ENCODE assay signal across 1 cellular context in the genomic region with DNA sequence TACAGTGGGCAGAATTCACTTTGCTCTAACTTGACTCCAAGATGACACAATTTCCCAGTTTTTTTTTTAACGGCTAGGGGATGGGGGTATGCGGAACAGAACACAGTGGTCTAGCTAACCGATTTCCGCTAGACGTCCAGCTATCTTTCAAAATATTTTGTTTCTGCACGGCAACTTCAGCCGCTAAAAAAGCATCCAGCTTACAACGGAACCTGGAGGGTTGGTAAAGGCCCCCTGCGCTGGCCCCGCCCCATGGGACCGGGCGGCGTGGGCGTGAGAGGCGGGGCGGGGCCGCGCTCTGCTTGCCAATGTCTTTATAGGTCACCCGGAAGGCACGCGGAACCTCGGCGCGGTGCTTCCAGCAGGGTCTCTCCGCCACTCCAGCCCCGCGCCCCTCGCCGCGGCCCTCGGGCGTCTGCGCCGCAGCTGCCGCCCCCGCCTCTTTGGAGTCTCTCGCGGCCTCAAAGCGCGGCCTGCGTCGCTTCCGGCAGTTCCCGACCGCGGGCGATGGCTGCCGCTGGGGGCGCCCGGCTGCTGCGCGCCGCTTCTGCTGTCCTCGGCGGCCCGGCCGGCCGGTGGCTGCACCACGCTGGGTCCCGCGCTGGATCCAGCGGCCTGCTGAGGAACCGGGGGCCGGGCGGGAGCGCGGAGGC.
TF ChIP-seq lines count a peak whose summit lies in the region.

A gene with protein sequence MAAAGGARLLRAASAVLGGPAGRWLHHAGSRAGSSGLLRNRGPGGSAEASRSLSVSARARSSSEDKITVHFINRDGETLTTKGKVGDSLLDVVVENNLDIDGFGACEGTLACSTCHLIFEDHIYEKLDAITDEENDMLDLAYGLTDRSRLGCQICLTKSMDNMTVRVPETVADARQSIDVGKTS (plus strand): TSS at position 335 of the 653 bp plus-strand sequence. CDS start 173 bp downstream, at position 508.

TF ChIP-seq in HepG2, 621 proteins besides CTCF, POLR2A, EP300 and RAD21 (continued from another document and continues in another):
- TF ChIP-seq, protein P1, sequence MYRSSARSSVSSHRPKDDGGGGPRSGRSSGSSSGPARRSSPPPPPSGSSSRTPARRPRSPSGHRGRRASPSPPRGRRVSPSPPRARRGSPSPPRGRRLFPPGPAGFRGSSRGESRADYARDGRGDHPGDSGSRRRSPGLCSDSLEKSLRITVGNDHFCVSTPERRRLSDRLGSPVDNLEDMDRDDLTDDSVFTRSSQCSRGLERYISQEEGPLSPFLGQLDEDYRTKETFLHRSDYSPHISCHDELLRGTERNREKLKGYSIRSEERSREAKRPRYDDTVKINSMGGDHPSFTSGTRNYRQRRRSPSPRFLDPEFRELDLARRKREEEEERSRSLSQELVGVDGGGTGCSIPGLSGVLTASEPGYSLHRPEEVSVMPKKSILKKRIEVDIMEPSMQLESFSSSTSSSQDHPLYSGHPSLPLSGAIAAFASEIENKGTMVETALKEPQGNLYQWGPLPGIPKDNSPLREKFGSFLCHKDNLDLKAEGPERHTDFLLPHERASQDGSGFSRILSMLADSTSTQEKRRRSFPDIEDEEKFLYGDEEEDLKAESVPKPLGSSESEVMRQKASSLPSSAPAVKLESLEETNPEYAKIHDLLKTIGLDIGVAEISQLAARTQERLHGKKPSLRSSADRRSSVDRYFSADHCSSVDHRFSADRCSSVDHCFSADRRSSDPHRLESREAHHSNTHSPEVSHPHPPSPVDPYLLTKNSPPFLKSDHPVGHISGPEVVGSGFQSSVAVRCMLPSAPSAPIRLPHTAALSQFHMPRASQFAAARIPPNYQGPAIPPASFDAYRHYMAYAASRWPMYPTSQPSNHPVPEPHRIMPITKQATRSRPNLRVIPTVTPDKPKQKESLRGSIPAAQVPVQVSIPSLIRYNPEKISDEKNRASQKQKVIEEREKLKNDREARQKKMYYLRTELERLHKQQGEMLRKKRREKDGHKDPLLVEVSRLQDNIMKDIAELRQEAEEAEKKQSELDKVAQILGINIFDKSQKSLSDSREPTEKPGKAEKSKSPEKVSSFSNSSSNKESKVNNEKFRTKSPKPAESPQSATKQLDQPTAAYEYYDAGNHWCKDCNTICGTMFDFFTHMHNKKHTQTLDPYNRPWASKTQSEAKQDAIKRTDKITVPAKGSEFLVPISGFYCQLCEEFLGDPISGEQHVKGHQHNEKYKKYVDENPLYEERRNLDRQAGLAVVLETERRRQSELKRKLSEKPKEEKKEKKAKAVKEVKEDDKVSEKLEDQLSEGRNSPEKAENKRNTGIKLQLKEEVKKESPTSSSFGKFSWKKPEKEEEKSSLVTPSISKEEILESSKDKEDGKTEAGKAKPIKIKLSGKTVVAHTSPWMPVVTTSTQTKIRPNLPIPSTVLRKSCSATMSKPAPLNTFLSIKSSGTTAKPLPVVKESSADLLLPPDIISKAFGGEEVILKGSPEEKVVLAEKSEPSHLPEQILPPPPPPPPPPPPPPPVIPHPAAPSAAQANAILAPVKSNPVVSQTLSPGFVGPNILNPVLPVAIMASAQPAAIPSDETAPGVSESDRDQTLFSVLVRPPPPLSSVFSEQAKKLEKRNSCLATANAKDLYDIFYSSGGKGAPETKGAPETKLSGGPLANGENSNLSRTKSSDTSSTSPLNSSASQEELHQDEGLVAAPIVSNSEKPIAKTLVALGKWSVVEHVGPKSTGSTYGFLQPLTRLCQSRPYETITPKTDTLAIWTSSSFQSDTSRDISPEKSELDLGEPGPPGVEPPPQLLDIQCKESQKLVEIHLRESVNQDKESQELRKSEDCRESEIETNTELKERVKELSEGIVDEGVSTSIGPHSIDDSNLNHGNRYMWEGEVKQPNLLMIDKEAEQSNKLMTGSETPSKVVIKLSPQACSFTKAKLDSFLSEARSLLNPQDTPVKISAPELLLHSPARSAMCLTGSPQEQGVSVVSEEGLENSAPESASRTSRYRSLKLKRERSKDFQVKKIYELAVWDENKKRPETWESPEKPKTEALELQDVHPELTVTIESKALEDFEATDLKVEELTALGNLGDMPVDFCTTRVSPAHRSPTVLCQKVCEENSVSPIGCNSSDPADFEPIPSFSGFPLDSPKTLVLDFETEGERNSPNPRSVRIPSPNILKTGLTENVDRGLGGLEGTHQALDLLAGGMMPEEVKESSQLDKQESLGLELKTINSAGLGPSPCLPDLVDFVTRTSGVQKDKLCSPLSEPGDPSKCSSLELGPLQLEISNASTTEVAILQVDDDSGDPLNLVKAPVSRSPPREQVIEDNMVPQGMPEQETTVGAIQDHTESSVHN (CRISPR knock-in tag; IDR thresholded peaks at IDR 0.05) = no peak
- TF ChIP-seq ZNF800 (CRISPR knock-in tag; IDR thresholded peaks at IDR 0.05) (peak; percentile 65; the same call in 1 of the 2 replicates), TFDP2 (CRISPR knock-in tag; IDR thresholded peaks at IDR 0.05) (peak; percentile 56; the same call in 1 of the 2 replicates), ZBTB7B (CRISPR knock-in tag; IDR thresholded peaks at IDR 0.05) (peak; percentile 48; the same call in 1 of the 2 replicates), THAP11 (CRISPR knock-in tag; IDR thresholded peaks at IDR 0.05) (no peak; the same call in 1 of the 2 replicates), AHR (CRISPR knock-in tag; IDR thresholded peaks at IDR 0.05) (no peak), PCBP1 (IDR thresholded peaks at IDR 0.05; ENCODE audit: borderline replicate concordance, low read depth, low read length) (no peak), JUN (CRISPR knock-in tag; IDR thresholded peaks at IDR 0.05) (no peak), KLF6 (CRISPR knock-in tag; IDR thresholded peaks at IDR 0.05) (no peak), ZNF484 (CRISPR knock-in tag; IDR thresholded peaks at IDR 0.05; ENCODE audit: borderline replicate concordance, low read depth) (no peak), MLX (CRISPR knock-in tag; IDR thresholded peaks at IDR 0.05) (no peak), E2F2 (CRISPR knock-in tag; IDR thresholded peaks at IDR 0.05; ENCODE audit: borderline replicate concordance) (no peak), POGZ (CRISPR knock-in tag; IDR thresholded peaks at IDR 0.05) (no peak), ISL2 (CRISPR knock-in tag; IDR thresholded peaks at IDR 0.05) (peak; percentile 63), TRIM24 (CRISPR knock-in tag; IDR thresholded peaks at IDR 0.05) (no peak), RARG (CRISPR knock-in tag; IDR thresholded peaks at IDR 0.05; ENCODE audit: low read depth) (no peak), ZIK1 (CRISPR knock-in tag; IDR thresholded peaks at IDR 0.05; ENCODE audit: borderline replicate concordance, low read depth) (no peak), ARHGAP35 (CRISPR knock-in tag; IDR thresholded peaks at IDR 0.05; ENCODE audit: borderline replicate concordance) (no peak), CBX1 (IDR thresholded peaks at IDR 0.05; ENCODE audit: low read depth) (no peak), ZSCAN29 (CRISPR knock-in tag; conservative IDR thresholded peaks at IDR 0.05) (no peak), ATF5 (CRISPR knock-in tag; IDR thresholded peaks at IDR 0.05; ENCODE audit: low read depth) (no peak), ISX (CRISPR knock-in tag; conservative IDR thresholded peaks at IDR 0.05) (0 out of 2 replicates have a peak, but pooled peaks have one; percentile 57), TBL1XR1 (IDR thresholded peaks at IDR 0.05; ENCODE audit: borderline replicate concordance, low read length, partially characterized antibody) (no peak), ZNF446 (CRISPR knock-in tag; IDR thresholded peaks at IDR 0.05) (no peak), RFX5 (IDR thresholded peaks at IDR 0.05; ENCODE audit: low read depth, low read length) (no peak), NFAT5 (CRISPR knock-in tag; IDR thresholded peaks at IDR 0.05) (no peak), MEF2D (CRISPR knock-in tag; IDR thresholded peaks at IDR 0.05) (no peak), SALL1 (CRISPR knock-in tag; IDR thresholded peaks at IDR 0.05) (peak; percentile 67)
- TF ChIP-seq, protein P2, sequence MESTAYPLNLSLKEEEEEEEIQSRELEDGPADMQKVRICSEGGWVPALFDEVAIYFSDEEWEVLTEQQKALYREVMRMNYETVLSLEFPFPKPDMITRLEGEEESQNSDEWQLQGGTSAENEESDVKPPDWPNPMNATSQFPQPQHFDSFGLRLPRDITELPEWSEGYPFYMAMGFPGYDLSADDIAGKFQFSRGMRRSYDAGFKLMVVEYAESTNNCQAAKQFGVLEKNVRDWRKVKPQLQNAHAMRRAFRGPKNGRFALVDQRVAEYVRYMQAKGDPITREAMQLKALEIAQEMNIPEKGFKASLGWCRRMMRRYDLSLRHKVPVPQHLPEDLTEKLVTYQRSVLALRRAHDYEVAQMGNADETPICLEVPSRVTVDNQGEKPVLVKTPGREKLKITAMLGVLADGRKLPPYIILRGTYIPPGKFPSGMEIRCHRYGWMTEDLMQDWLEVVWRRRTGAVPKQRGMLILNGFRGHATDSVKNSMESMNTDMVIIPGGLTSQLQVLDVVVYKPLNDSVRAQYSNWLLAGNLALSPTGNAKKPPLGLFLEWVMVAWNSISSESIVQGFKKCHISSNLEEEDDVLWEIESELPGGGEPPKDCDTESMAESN (CRISPR knock-in tag; conservative IDR thresholded peaks at IDR 0.05) = 0 out of 2 replicates have a peak, but pooled peaks have one; percentile 52
